1 cellular context compared by ENCODE assay signal in genomic region chr13:51222510-51223283, GRCh38.
TF ChIP-seq lines count a peak whose summit lies in the region.

No MANE protein-coding gene starts in this region.

TF ChIP-seq in HEK293, 187 proteins besides CTCF, POLR2A, EP300 and RAD21 (continued from another document):
- TF ChIP-seq HIC1 (tag by site-specific recombination; IDR thresholded peaks at IDR 0.05) (peak; percentile 54; the same call in 1 of the 2 replicates), ZBTB7A (tag by site-specific recombination; IDR thresholded peaks at IDR 0.05; ENCODE audit: low read depth) (no peak), ZNF701 (tag by site-specific recombination; IDR thresholded peaks at IDR 0.05) (no peak), ZNF596 (tag by site-specific recombination; IDR thresholded peaks at IDR 0.05) (no peak), TRIM28 (IDR thresholded peaks at IDR 0.05; ENCODE audit: borderline replicate concordance, low read length) (no peak), SCRT2 (tag by site-specific recombination; IDR thresholded peaks at IDR 0.05) (no peak), ZNF791 (tag by site-specific recombination; IDR thresholded peaks at IDR 0.05) (no peak), ZNF558 (tag by site-specific recombination; IDR thresholded peaks at IDR 0.05) (no peak), SALL2 (tag by site-specific recombination; IDR thresholded peaks at IDR 0.05; ENCODE audit: borderline replicate concordance) (no peak), ZNF645 (tag by site-specific recombination; IDR thresholded peaks at IDR 0.05) (no peak), ZBTB1 (tag by site-specific recombination; IDR thresholded peaks at IDR 0.05) (no peak), INSM2 (tag by site-specific recombination; IDR thresholded peaks at IDR 0.05) (no peak), ZNF341 (tag by site-specific recombination; IDR thresholded peaks at IDR 0.05; ENCODE audit: low read depth) (peak; percentile 57), ZNF626 (tag by site-specific recombination; IDR thresholded peaks at IDR 0.05) (no peak)
- TF ChIP-seq, protein P1, sequence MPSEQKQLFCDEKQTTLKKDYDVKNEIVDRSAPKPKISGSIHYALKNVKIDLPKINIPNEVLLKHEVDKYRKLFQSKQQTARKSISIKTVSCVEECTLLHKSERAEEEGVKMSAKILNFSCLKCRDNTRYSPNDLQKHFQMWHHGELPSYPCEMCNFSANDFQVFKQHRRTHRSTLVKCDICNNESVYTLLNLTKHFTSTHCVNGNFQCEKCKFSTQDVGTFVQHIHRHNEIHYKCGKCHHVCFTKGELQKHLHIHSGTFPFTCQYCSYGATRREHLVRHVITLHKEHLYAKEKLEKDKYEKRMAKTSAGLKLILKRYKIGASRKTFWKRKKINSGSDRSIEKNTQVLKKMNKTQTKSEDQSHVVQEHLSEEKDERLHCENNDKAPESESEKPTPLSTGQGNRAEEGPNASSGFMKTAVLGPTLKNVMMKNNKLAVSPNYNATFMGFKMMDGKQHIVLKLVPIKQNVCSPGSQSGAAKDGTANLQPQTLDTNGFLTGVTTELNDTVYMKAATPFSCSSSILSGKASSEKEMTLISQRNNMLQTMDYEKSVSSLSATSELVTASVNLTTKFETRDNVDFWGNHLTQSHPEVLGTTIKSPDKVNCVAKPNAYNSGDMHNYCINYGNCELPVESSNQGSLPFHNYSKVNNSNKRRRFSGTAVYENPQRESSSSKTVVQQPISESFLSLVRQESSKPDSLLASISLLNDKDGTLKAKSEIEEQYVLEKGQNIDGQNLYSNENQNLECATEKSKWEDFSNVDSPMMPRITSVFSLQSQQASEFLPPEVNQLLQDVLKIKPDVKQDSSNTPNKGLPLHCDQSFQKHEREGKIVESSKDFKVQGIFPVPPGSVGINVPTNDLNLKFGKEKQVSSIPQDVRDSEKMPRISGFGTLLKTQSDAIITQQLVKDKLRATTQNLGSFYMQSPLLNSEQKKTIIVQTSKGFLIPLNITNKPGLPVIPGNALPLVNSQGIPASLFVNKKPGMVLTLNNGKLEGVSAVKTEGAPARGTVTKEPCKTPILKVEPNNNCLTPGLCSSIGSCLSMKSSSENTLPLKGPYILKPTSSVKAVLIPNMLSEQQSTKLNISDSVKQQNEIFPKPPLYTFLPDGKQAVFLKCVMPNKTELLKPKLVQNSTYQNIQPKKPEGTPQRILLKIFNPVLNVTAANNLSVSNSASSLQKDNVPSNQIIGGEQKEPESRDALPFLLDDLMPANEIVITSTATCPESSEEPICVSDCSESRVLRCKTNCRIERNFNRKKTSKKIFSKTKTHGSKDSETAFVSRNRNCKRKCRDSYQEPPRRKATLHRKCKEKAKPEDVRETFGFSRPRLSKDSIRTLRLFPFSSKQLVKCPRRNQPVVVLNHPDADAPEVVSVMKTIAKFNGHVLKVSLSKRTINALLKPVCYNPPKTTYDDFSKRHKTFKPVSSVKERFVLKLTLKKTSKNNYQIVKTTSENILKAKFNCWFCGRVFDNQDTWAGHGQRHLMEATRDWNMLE (tag by site-specific recombination; conservative IDR thresholded peaks at IDR 0.05; ENCODE audit: low read depth) = no peak
- TF ChIP-seq, protein P2, sequence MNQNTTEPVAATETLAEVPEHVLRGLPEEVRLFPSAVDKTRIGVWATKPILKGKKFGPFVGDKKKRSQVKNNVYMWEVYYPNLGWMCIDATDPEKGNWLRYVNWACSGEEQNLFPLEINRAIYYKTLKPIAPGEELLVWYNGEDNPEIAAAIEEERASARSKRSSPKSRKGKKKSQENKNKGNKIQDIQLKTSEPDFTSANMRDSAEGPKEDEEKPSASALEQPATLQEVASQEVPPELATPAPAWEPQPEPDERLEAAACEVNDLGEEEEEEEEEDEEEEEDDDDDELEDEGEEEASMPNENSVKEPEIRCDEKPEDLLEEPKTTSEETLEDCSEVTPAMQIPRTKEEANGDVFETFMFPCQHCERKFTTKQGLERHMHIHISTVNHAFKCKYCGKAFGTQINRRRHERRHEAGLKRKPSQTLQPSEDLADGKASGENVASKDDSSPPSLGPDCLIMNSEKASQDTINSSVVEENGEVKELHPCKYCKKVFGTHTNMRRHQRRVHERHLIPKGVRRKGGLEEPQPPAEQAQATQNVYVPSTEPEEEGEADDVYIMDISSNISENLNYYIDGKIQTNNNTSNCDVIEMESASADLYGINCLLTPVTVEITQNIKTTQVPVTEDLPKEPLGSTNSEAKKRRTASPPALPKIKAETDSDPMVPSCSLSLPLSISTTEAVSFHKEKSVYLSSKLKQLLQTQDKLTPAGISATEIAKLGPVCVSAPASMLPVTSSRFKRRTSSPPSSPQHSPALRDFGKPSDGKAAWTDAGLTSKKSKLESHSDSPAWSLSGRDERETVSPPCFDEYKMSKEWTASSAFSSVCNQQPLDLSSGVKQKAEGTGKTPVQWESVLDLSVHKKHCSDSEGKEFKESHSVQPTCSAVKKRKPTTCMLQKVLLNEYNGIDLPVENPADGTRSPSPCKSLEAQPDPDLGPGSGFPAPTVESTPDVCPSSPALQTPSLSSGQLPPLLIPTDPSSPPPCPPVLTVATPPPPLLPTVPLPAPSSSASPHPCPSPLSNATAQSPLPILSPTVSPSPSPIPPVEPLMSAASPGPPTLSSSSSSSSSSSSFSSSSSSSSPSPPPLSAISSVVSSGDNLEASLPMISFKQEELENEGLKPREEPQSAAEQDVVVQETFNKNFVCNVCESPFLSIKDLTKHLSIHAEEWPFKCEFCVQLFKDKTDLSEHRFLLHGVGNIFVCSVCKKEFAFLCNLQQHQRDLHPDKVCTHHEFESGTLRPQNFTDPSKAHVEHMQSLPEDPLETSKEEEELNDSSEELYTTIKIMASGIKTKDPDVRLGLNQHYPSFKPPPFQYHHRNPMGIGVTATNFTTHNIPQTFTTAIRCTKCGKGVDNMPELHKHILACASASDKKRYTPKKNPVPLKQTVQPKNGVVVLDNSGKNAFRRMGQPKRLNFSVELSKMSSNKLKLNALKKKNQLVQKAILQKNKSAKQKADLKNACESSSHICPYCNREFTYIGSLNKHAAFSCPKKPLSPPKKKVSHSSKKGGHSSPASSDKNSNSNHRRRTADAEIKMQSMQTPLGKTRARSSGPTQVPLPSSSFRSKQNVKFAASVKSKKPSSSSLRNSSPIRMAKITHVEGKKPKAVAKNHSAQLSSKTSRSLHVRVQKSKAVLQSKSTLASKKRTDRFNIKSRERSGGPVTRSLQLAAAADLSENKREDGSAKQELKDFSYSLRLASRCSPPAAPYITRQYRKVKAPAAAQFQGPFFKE (tag by site-specific recombination; IDR thresholded peaks at IDR 0.05; ENCODE audit: borderline replicate concordance) = no peak
